9 cellular contexts compared by ENCODE assay signal in genomic region chr3:181695661-181696491, GRCh38. TPM values are rescaled to one million over a fixed set of nuclear protein-coding genes. Genes with fewer than 3 reads are reported as not detected.
DNase-seq lines count a peak whose midpoint lies in the region; ATAC-seq and TF ChIP-seq lines count a peak whose summit lies in the region.
"Had no signal": no experiment of that assay in that cellular context is flagged by ENCODE, and none has a peak within 500 bp of the region (broad histone marks: within the 10 kb centered on the region; RNA-seq: fewer than 3 reads in every experiment).

No MANE protein-coding gene starts in this region.

- H3K4me3 ChIP-seq in iPS-20b (ENCODE audit: low read length): peak overlapping the region; percentile 76; the same call in 1 of the 2 replicates
- H3K4me3 ChIP-seq in skeletal muscle tissue (ENCODE audit: low read length in 3 of 3): peak overlapping the region; percentile 9 to 63 (median 49)

- DNase-seq in H9 (no peak), KBM-7 (no peak), activated gamma-delta T cell treated with Interleukin-2 at 50 U/mL for 16 hours (no peak)
- DNase-seq in stimulated activated CD4-positive, alpha-beta T cell treated with anti-CD3 and anti-CD28 coated beads, Interleukin-4, amount 100 ng/mL, for 1 hour: no peak
- DNase-seq: Karpas-422 had no signal

- H3K23me2 ChIP-seq in H9 (ENCODE audit: insufficient read length, low read depth, low read length, poor library complexity, severe bottlenecking): peaks cover 25% of the 10 kb centered on the region

- no peak overlapping the region for H2BK120ac ChIP-seq in H9 (ENCODE audit: low read depth, low read length, poor library complexity, severe bottlenecking)

- H3K56ac ChIP-seq in H9 (ENCODE audit: insufficient read length, low read depth, low read length): no peak overlapping the region

- H2BK15ac ChIP-seq in H9 (ENCODE audit: low read depth, low read length): no peak overlapping the region

- WGBS in H9 (ENCODE audit: extremely low coverage, insufficient read length, low lambda C conversion rate): no CpG with 5 or more reads among the region's 65 CpGs

- no peak overlapping the region for H3T11ph ChIP-seq in H9 (ENCODE audit: low read length)

- in situ Hi-C loops in KBM-7 (cut with MboI; ENCODE audit: low pct_unique_long_range_greater_than_20kb, low sequenced_read_pairs): no loop called here

- no peaks in the 10 kb centered on the region; a peak in 1 of 5 replicates for H3K9me3 Mint-ChIP-seq in H9
- H3K9me3 Mint-ChIP-seq in brain: peaks cover 0 to 13% (median 7%) of the 10 kb centered on the region in 5 experiments

- H3K14ac ChIP-seq in H9 (ENCODE audit: insufficient read depth, low read length): peak overlapping the region; percentile 39; the same call in 1 of the 2 replicates

- H3K9me3 ChIP-seq in H9 (ENCODE audit: control insufficient read depth, low read depth, low read length) (no peaks in the 10 kb centered on the region), iPS-20b (ENCODE audit: insufficient read depth, low read depth, low read length) (no peaks in the 10 kb centered on the region), skeletal muscle tissue (ENCODE audit: control insufficient read depth in 3 of 3, low read length in 3 of 3) (no peaks in the 10 kb centered on the region)

- peaks cover 6% of the 10 kb centered on the region; the same call in 1 of the 2 replicates for H3K4me1 ChIP-seq in H9 (ENCODE audit: insufficient read depth, low read length)
- peaks cover 30% of the 10 kb centered on the region; the same call in 1 of the 2 replicates for H3K4me1 ChIP-seq in iPS-20b (ENCODE audit: insufficient read depth, low read length)
- peaks cover 16 to 21% (median 16%) of the 10 kb centered on the region in 3 donors for H3K4me1 ChIP-seq in skeletal muscle tissue (ENCODE audit: control insufficient read depth in 3 of 3, insufficient read depth in 3 of 3, low read length in 3 of 3)

- no peak overlapping the region for H2AFZ ChIP-seq in H9 (ENCODE audit: low read length)

- H3K4me3 Mint-ChIP-seq in H9: peak overlapping the region in 1 of 2 experiments; percentile 83; a peak in 3 of 5 replicates
- peak overlapping the region in 4 of 5 experiments; percentile 67 to 86 (median 76) for H3K4me3 Mint-ChIP-seq in brain

- H3K27ac Mint-ChIP-seq in H9: peak overlapping the region in 1 of 3 experiments; percentile 35; a peak in 3 of 7 replicates
- H3K27ac Mint-ChIP-seq in brain: peak overlapping the region in 2 of 5 experiments; percentile 61 to 98

- H4K5ac ChIP-seq in H9 (ENCODE audit: insufficient read length, low read depth, low read length): no peak overlapping the region

- H3K27ac ChIP-seq in H9 (ENCODE audit: insufficient read length, low read depth, low read length) (no peak overlapping the region), iPS-20b (ENCODE audit: low read length) (no peak overlapping the region), skeletal muscle tissue (ENCODE audit: low read depth, low read length) (no peak overlapping the region)

- H3K79me2 ChIP-seq in H9 (ENCODE audit: insufficient read depth, low read length): no peaks in the 10 kb centered on the region

- TF ChIP-seq CTCF in H9 (conservative IDR thresholded peaks at IDR 0.05): no peak
- no peak for TF ChIP-seq CTCF in brain (conservative IDR thresholded peaks at IDR 0.05)

- no peak for ATAC-seq in GM18520 (IDR thresholded peaks at IDR 0.05; ENCODE audit: unreplicated experiment)

- peaks cover 40 to 58% of the 10 kb centered on the region in 2 experiments for H3K4me1 Mint-ChIP-seq in H9
- peaks cover 84% of the 10 kb centered on the region for H3K4me1 Mint-ChIP-seq in brain

- H3K9ac ChIP-seq in H9 (ENCODE audit: extremely low read depth, insufficient read length, low read length): peak overlapping the region; percentile 33
- peak overlapping the region; percentile 43; the same call in 1 of the 2 replicates for H3K9ac ChIP-seq in iPS-20b (ENCODE audit: low read depth, low read length)
- H3K9ac ChIP-seq in skeletal muscle tissue (ENCODE audit: low read depth in 1 of 3, low read length in 3 of 3): peak overlapping the region in 2 of 3 donors; percentile 51 to 63

- no peaks in the 10 kb centered on the region for H4K20me1 ChIP-seq in H9 (ENCODE audit: control insufficient read depth, insufficient read depth, insufficient read length)

- H2AK5ac ChIP-seq in H9 (ENCODE audit: insufficient read length, low read length): no peak overlapping the region

- H3K4ac ChIP-seq in H9 (ENCODE audit: low read depth, low read length): no peak overlapping the region

- no peak overlapping the region for H3K23ac ChIP-seq in H9 (ENCODE audit: insufficient read length, low read depth, low read length)

- peak overlapping the region; percentile 31 for H3K18ac ChIP-seq in H9 (ENCODE audit: insufficient read length, low read depth, low read length)

- H3K36me3 Mint-ChIP-seq in H9 (ENCODE audit: insufficient read depth in 1 of 3, low read depth in 3 of 3) (no peaks in the 10 kb centered on the region), brain (peaks cover 10% of the 10 kb centered on the region)

- no peaks in the 10 kb centered on the region for H3K36me3 ChIP-seq in iPS-20b (ENCODE audit: insufficient read depth, low read depth, low read length)
- H3K36me3 ChIP-seq in skeletal muscle tissue (ENCODE audit: control insufficient read depth in 3 of 3, insufficient read depth in 3 of 3, low read length in 3 of 3): no peaks in the 10 kb centered on the region

- H4K91ac ChIP-seq in H9 (ENCODE audit: insufficient read length, low read depth, low read length): no peak overlapping the region

- no peaks in the 10 kb centered on the region for H3K79me1 ChIP-seq in H9 (ENCODE audit: insufficient read depth, low read depth, low read length, poor library complexity, severe bottlenecking)

- H4K8ac ChIP-seq in H9 (replicated peaks; ENCODE audit: insufficient read length, low read depth, low read length): no peak overlapping the region

- no peak overlapping the region for H2BK12ac ChIP-seq in H9 (ENCODE audit: insufficient read length, low read depth, low read length)

- H3K4me2 ChIP-seq in H9 (ENCODE audit: insufficient read depth, insufficient read length, low read length): peak overlapping the region; percentile 100

- peaks cover 12% of the 10 kb centered on the region; the same call in 1 of the 2 replicates for H3K27me3 ChIP-seq in H9 (ENCODE audit: insufficient read depth, low read length)
- H3K27me3 ChIP-seq in iPS-20b (ENCODE audit: insufficient read depth, low read length): peaks cover 54% of the 10 kb centered on the region
- peaks cover 56 to 65% (median 57%) of the 10 kb centered on the region in 3 donors for H3K27me3 ChIP-seq in skeletal muscle tissue (ENCODE audit: control insufficient read depth in 3 of 3, insufficient read depth in 3 of 3, low read length in 3 of 3)

- no peak overlapping the region for H2BK5ac ChIP-seq in H9 (ENCODE audit: insufficient read length, low read length)

- no peak overlapping the region for H2BK20ac ChIP-seq in H9 (ENCODE audit: low read depth, low read length, poor library complexity, severe bottlenecking)

- H3K27me3 Mint-ChIP-seq in H9 (ENCODE audit: low read depth) (no peaks in the 10 kb centered on the region), brain (peaks cover 19% of the 10 kb centered on the region)

RNA-seq across cellular contexts. Expression of gene SOX2, which starts 15.8 kb away (rescaled TPM):
- total RNA-seq in H9 (2021) (307 and 316 TPM in 2 replicates), skeletal muscle tissue (under 0.01 TPM)
- 120 TPM for polyA plus RNA-seq in brain (ENCODE audit: insufficient read depth, low read depth, low replicate concordance)

Comparison
In these comparisons a context has a peak if more than half of its experiments do, and no peak if none do; other contexts are left out.
1. RNA of gene SOX2, which starts 15.8 kb away (total RNA-seq): 307 to 316 TPM in H9; under 0.01 TPM in skeletal muscle tissue (single experiment); every median in the first group is over 100 times any median in the second.
2. Peak in every context shown above with its lines, with median percentiles within 50 percentile points of each other: H3K9ac ChIP-seq.